Comparison of ENCODE assay signal across 30 cellular contexts in the genomic region with DNA sequence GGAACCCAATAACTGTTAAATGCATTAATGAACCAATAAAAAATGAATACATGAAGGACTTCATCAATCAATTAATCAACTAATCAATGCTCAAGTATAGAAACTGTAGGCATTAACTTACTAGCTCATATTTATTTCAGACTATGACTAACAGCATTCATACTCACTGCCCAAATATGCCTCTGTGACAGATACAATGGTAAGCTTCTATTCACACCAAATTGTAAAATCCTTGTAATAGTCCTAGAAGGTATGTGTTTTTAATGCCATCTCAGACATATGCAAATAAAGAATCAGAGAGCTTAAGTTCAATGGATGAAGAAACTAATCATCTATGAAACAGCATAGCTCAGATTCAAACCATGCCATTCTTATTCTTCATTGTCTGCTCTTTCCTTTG.
"Had no signal": no experiment of that assay in that cellular context is flagged by ENCODE, and none has a peak within 500 bp of the region (broad histone marks: within the 10 kb centered on the region; RNA-seq: fewer than 3 reads in every experiment).

No MANE protein-coding gene starts in this region.

- DNase-seq: activated CD4-positive, alpha-beta memory T cell treated with anti-CD3 and anti-CD28 coated beads for 36 hours; activated CD4-positive, alpha-beta T cell treated with anti-CD3 and anti-CD28 coated beads for 4 hours; activated CD4-positive, alpha-beta T cell treated with anti-CD3 and anti-CD28 coated beads, Interleukin-2, amount 50 U/mL, for 1 hour; activated CD4-positive, CD25-positive, alpha-beta regulatory T cell treated with anti-CD3 and anti-CD28 coated beads, Interleukin-2, amount 50 U/mL, for 72 hours; activated CD8-positive, alpha-beta memory T cell treated with anti-CD3 and anti-CD28 coated beads, Interleukin-2, amount 50 U/mL, for 4 hours; activated effector memory CD4-positive, alpha-beta T cell treated with Interleukin-2 at 50 U/mL for 16 hours; activated naive CD4-positive, alpha-beta T cell treated with anti-CD3 and anti-CD28 coated beads, Interleukin-2, amount 10 ng/mL, durations not matched to agents 7 days and 5 days; activated naive CD8-positive, alpha-beta T cell treated with anti-CD3 and anti-CD28 coated beads, Interleukin-2, amount 50 U/mL, for 24 hours; activated T-cell treated with anti-CD3 and anti-CD28 coated beads for 4 hours; activated T-cell treated with anti-CD3 and anti-CD28 coated beads, Interleukin-2, amount 50 U/mL, for 48 hours; anterior cingulate cortex; Karpas-422; KBM-7; MG63; MV-4-11; NCI-H1092; NCI-H1436 treated with DMSO at 0.1 percent for 48 hours; NCI-H1694 treated with DMSO at 0.1 percent for 48 hours; NCI-H2029; NCI-H345; NCI-H510A; NCI-H526; NCI-H748 treated with DMSO at 0.1 percent for 48 hours; NK-92 treated with Interleukin-12 subunit alpha and Interleukin-12 subunit beta, amount 100 ng/mL, for 24 hours; PC-9; SHP77 treated with DMSO at 0.1 percent for 48 hours; SK-N-SH had no signal

- H3K4me2 ChIP-seq: PC-9, SK-N-SH had no signal

- H3K27me3 ChIP-seq: cardiac muscle cell, MG63, SJSA1 had no signal

- H3K9ac ChIP-seq: SK-N-SH had no signal

- H2AFZ ChIP-seq: PC-9 had no signal

- H3K4me1 ChIP-seq: SJSA1 had no signal

- H3K4me3 ChIP-seq: cardiac muscle cell, MG63, PC-9, SJSA1 had no signal

- FAIRE-seq: TTC549 had no signal

- H3K9me3 ChIP-seq: MG63, SJSA1, SK-N-SH had no signal

- H3K27ac ChIP-seq: cardiac muscle cell, PC-9, SJSA1 had no signal

- H3K36me3 ChIP-seq: cardiac muscle cell, MG63, SJSA1 had no signal

- ATAC-seq: activated naive CD8-positive, alpha-beta T cell treated with anti-CD3 and anti-CD28 coated beads, Interleukin-2, amount 50 U/mL, for 24 hours had no signal
